Comparison of ENCODE assay signal across 32 cellular contexts in the genomic region with DNA sequence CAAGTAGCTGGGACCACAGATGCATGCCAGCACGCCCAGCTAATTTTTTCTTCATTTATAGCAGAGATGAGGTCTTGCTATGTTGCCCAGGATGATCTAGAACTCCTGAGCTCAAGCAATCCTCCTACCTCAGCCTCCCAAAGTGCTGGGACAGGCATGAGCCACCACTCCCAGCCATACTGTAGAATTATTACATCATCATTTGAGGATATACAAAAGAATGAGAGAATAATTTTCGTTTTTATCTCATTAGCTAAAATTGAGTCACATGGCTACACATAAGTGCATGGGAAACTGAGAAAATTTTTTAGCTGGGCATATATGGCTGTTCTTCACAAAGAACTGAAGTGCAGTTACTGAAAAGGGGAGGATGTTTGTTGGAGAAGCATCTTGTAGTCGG. TPM values are rescaled to one million over a fixed set of nuclear protein-coding genes. Genes with fewer than 3 reads are reported as not detected.
"Had no signal": no experiment of that assay in that cellular context is flagged by ENCODE, and none has a peak within 500 bp of the region (broad histone marks: within the 10 kb centered on the region; RNA-seq: fewer than 3 reads in every experiment).

No MANE protein-coding gene starts in this region.

- H3K4me1 ChIP-seq: colonic mucosa, esophagus squamous epithelium, left lung, lower lobe of right lung had no signal

- H3K9me3 ChIP-seq: colonic mucosa, esophagus squamous epithelium, gastrocnemius medialis, heart right ventricle, left lung, lower lobe of right lung, mucosa of descending colon had no signal

- H3K36me3 ChIP-seq: colonic mucosa had no signal

- DNase-seq: colonic mucosa; cortex of kidney; effector CD8-positive, alpha-beta T cell; effector memory CD8-positive, alpha-beta T cell; endodermal cell; erythroblast; esophagus squamous epithelium; foreskin fibroblast; foreskin melanocyte; gastrocnemius medialis; glutamatergic neuron; head of caudate nucleus; heart right ventricle; hippocampal formation; left cardiac atrium; left ventricle myocardium superior; lower lobe of right lung; mesenchymal stem cell; mucosa of descending colon; naive B cell had no signal

- H3K4me3 Mint-ChIP-seq: dendritic cell treated with granulocyte-macrophage colony-stimulating factor and Interleukin-4, amounts not matched to agents 40 ng/mL and 50 ng/mL, for 4 days; effector memory CD8-positive, alpha-beta T cell; endodermal cell; mesothelial cell of epicardium had no signal

- H3K27ac Mint-ChIP-seq: dendritic cell treated with granulocyte-macrophage colony-stimulating factor and Interleukin-4, amounts not matched to agents 40 ng/mL and 50 ng/mL, for 4 days; endodermal cell; mesothelial cell of epicardium had no signal

- H3K27me3 Mint-ChIP-seq: dendritic cell treated with granulocyte-macrophage colony-stimulating factor and Interleukin-4, amounts not matched to agents 40 ng/mL and 50 ng/mL, for 4 days; effector memory CD8-positive, alpha-beta T cell; naive B cell had no signal

- H3K27ac ChIP-seq: colonic mucosa, epithelial cell of prostate, esophagus squamous epithelium, gastrocnemius medialis, left lung, lower lobe of right lung had no signal

- H3K4me3 ChIP-seq: colonic mucosa, esophagus squamous epithelium, gastrocnemius medialis, heart right ventricle, left lung, lower lobe of right lung, mucosa of descending colon had no signal

- ATAC-seq: effector memory CD8-positive, alpha-beta T cell; esophagus mucosa; gastrocnemius medialis; left cardiac atrium; left lung; left ventricle myocardium superior; lower lobe of right lung; mucosa of descending colon had no signal

- H3K9me3 Mint-ChIP-seq: dendritic cell treated with granulocyte-macrophage colony-stimulating factor and Interleukin-4, amounts not matched to agents 40 ng/mL and 50 ng/mL, for 4 days; effector memory CD8-positive, alpha-beta T cell; endodermal cell; mesothelial cell of epicardium; naive B cell had no signal

- H3K27me3 ChIP-seq: colonic mucosa, esophagus squamous epithelium, gastrocnemius medialis, heart right ventricle, left lung had no signal

- H3K4me1 Mint-ChIP-seq: endodermal cell, mesothelial cell of epicardium had no signal

RNA-seq across cellular contexts. Expression of a gene that starts 55.0 kb away (rescaled TPM):
- total RNA-seq: colonic mucosa, dermis microvascular lymphatic vessel endothelial cell, endodermal cell, esophagus mucosa, esophagus squamous epithelium, glomerular endothelial cell, kidney epithelial cell, left cardiac atrium, left lung, left ventricle myocardium superior, lower leg skin, lower lobe of right lung, lung microvascular endothelial cell, mesenteric fat pad, mucosa of descending colon, myocyte had no signal
- polyA plus RNA-seq: heart right ventricle had no signal
